ENCODE assay signal across 12 cellular contexts in the genomic region with DNA sequence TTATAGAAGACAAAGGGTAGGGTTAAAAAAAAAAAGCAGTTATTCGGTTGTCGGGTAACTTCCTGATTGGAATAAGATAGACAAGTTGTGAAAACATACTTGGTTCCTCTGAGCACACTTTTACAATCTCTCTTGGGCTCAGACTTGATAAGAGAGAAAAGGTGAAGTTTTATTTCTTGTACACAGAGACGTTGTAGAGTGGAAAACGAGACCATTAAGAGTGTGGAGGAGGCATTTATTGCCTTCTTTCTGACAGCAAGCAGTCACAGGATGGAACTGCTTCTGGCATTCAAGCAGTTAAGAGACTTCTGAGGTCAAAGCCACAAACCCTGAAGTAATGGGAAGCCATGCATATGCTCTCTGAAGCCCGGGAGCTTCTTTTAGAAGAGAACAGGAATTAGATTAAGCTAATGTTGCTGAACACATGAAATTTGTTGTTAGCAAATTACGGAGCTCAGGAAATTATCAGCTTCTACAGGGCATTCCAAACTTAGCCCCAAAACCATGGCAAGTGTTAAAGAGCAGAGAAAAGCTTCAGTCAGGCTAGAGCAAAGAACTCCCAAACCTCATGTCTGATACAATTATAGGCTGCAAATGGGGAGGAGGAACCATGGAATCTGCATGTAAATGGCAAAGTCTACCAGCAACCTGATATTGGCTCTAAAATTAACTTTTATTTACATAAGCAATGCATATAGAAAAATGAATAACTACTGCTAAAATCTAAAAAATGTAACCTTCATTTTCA. TPM values are rescaled to one million over a fixed set of nuclear protein-coding genes. Genes with fewer than 3 reads are reported as not detected.
A peak's percentile ranks its signal among the peaks of the same experiment; 100 is the strongest.
DNase-seq lines count a peak whose midpoint lies in the region; ATAC-seq, FAIRE-seq and TF ChIP-seq lines count a peak whose summit lies in the region.
"Had no signal": no experiment of that assay in that cellular context is flagged by ENCODE, and none has a peak within 500 bp of the region (broad histone marks: within the 10 kb centered on the region; RNA-seq: fewer than 3 reads in every experiment).

No MANE protein-coding gene starts in this region.

- peak overlapping the region; percentile 84 for H3K27ac Mint-ChIP-seq in activated CD4-positive, alpha-beta T cell treated with anti-CD3 and anti-CD28 coated beads for 36 hours
- peak overlapping the region; percentile 96 for H3K27ac Mint-ChIP-seq in endothelial cell (ENCODE audit: unreplicated experiment)

- intact Hi-C loops in activated CD4-positive, alpha-beta T cell treated with anti-CD3 and anti-CD28 coated beads for 36 hours (cut with DNase I, micrococcal nuclease): no loop called here

- CTCF ChIA-PET in activated CD4-positive, alpha-beta T cell treated with anti-CD3 and anti-CD28 coated beads for 36 hours (lab: Charles Lee): interaction anchor here (0.8 to 2.5 kb wide), 4 partner anchors 10 to 26 kb away, joined by 3 to 14 read pairs (median 4); no protein-coding TSS in a partner anchor

- no peaks in the 10 kb centered on the region for H3K9me3 Mint-ChIP-seq in activated CD4-positive, alpha-beta T cell treated with anti-CD3 and anti-CD28 coated beads for 36 hours (ENCODE audit: low read depth)
- no peaks in the 10 kb centered on the region for H3K9me3 Mint-ChIP-seq in endothelial cell (ENCODE audit: unreplicated experiment)

- peak overlapping the region; percentile 55 for H3K4me3 Mint-ChIP-seq in activated CD4-positive, alpha-beta T cell treated with anti-CD3 and anti-CD28 coated beads for 36 hours
- H3K4me3 Mint-ChIP-seq in endothelial cell (ENCODE audit: unreplicated experiment): no peak overlapping the region

- no peaks in the 10 kb centered on the region for H3K36me3 ChIP-seq in small intestine (ENCODE audit: control insufficient read depth in 2 of 2, insufficient read depth in 2 of 2, low read length in 2 of 2)
- H3K36me3 ChIP-seq: brain microvascular endothelial cell, thyroid gland had no signal

- peaks cover 3 to 7% of the 10 kb centered on the region in 2 donors for H3K4me1 ChIP-seq in small intestine (ENCODE audit: control insufficient read depth in 2 of 2, insufficient read depth in 1 of 2, low read depth in 1 of 2, low read length in 1 of 2)
- H3K4me1 ChIP-seq: thyroid gland had no signal

- no peaks in the 10 kb centered on the region for H3K27me3 ChIP-seq in small intestine (ENCODE audit: control insufficient read depth in 2 of 2, insufficient read depth in 2 of 2, low read length in 2 of 2)
- H3K27me3 ChIP-seq: brain microvascular endothelial cell, thyroid gland had no signal

- TF ChIP-seq CTCF in endothelial cell (IDR thresholded peaks at IDR 0.05; ENCODE audit: unreplicated experiment): no peak

- H3K36me3 Mint-ChIP-seq in activated CD4-positive, alpha-beta T cell treated with anti-CD3 and anti-CD28 coated beads for 36 hours (ENCODE audit: low read depth): no peaks in the 10 kb centered on the region
- no peaks in the 10 kb centered on the region for H3K36me3 Mint-ChIP-seq in endothelial cell (ENCODE audit: low read depth, unreplicated experiment)

- peak; percentile 40 for ATAC-seq in activated CD4-positive, alpha-beta T cell treated with anti-CD3 and anti-CD28 coated beads for 36 hours
- ATAC-seq in HG03196 (IDR thresholded peaks at IDR 0.05; ENCODE audit: unreplicated experiment): no peak
- no peak for ATAC-seq in GM21528 (IDR thresholded peaks at IDR 0.05; ENCODE audit: low FRiP score, unreplicated experiment)
- ATAC-seq in GM19467 (IDR thresholded peaks at IDR 0.05; ENCODE audit: unreplicated experiment): no peak

- no peak overlapping the region for H3K4me3 ChIP-seq in small intestine (ENCODE audit: low read depth in 1 of 2, low read length in 2 of 2)
- H3K4me3 ChIP-seq: thyroid gland had no signal

- H3K4me1 Mint-ChIP-seq in activated CD4-positive, alpha-beta T cell treated with anti-CD3 and anti-CD28 coated beads for 36 hours: peaks cover 84% of the 10 kb centered on the region
- H3K4me1 Mint-ChIP-seq in endothelial cell (ENCODE audit: unreplicated experiment): peaks cover 50% of the 10 kb centered on the region

- peak overlapping the region in 1 of 2 donors; percentile 3 for H3K27ac ChIP-seq in small intestine (ENCODE audit: low read depth in 1 of 2, low read length in 1 of 2)
- H3K27ac ChIP-seq: brain microvascular endothelial cell, thyroid gland had no signal

- no peak for DNase-seq in activated CD4-positive, alpha-beta T cell treated with anti-CD3 and anti-CD28 coated beads for 36 hours
- no peak for DNase-seq in activated CD4-positive, alpha-beta T cell treated with anti-CD3 and anti-CD28 coated beads for 1 hour
- peak; percentile 53 for DNase-seq in RPMI7951 (ENCODE audit: low read depth)
- DNase-seq in endothelial cell (ENCODE audit: low spot score): no peak
- DNase-seq in small intestine: peak; percentile 19
- DNase-seq: brain microvascular endothelial cell, H7, thyroid gland had no signal

- FAIRE-seq in small intestine (lab: Jason Lieb, UNC): no peak

- POLR2A ChIA-PET in activated CD4-positive, alpha-beta T cell treated with anti-CD3 and anti-CD28 coated beads for 36 hours (lab: Charles Lee): interaction anchor here (1.1 kb wide), 1 partner anchor 21 kb away, joined by 3 read pairs; no protein-coding TSS in a partner anchor

- no peaks in the 10 kb centered on the region for H3K9me3 ChIP-seq in small intestine (ENCODE audit: control insufficient read depth, low read depth)
- H3K9me3 ChIP-seq: thyroid gland had no signal

- H3K27me3 Mint-ChIP-seq in activated CD4-positive, alpha-beta T cell treated with anti-CD3 and anti-CD28 coated beads for 36 hours: no peaks in the 10 kb centered on the region
- H3K27me3 Mint-ChIP-seq in endothelial cell (ENCODE audit: unreplicated experiment): peaks cover 2% of the 10 kb centered on the region

- 5 to 12% (median 9%) methylated on average over 6 of the region's 6 CpGs for WGBS in small intestine, 3 donors

RNA-seq across cellular contexts. Expression of a gene that starts 26.0 kb away (rescaled TPM):
- total RNA-seq in activated CD4-positive, alpha-beta T cell treated with anti-CD3 and anti-CD28 coated beads for 36 hours: 100 to 1,000 TPM; 109 to 130 TPM
- 0.39 and 0.84 TPM in 2 replicates for total RNA-seq in RPMI7951 (2014; rRNA removed; shearing (Covaris generic))
- 79.1 TPM for total RNA-seq in endothelial cell (ENCODE audit: unreplicated experiment)
- polyA plus RNA-seq in small intestine: 10 to 100 TPM in 1 of 3 donors, 1 to 10 TPM in 1, under 1 TPM in 1; 0.45 to 42.4 (median 1.9) TPM
- total RNA-seq: NCI-H460 had no signal

Comparison
In these comparisons a context has a peak if more than half of its experiments do, and no peak if none do; other contexts are left out.
1. DNase-seq: peak in RPMI7951 (single experiment) and small intestine (single experiment); none in activated CD4-positive, alpha-beta T cell treated with anti-CD3 and anti-CD28 coated beads for 36 hours (single experiment), activated CD4-positive, alpha-beta T cell treated with anti-CD3 and anti-CD28 coated beads for 1 hour (single experiment) and endothelial cell (single experiment).
2. RNA of a gene that starts 26.0 kb away (total RNA-seq): 109 to 130 TPM in activated CD4-positive, alpha-beta T cell treated with anti-CD3 and anti-CD28 coated beads for 36 hours and 79.1 TPM in endothelial cell (single experiment); 0.39 to 0.84 TPM in RPMI7951; every median in the first group is over 10 times any median in the second.